1 cellular context compared by ENCODE assay signal in the genomic region with DNA sequence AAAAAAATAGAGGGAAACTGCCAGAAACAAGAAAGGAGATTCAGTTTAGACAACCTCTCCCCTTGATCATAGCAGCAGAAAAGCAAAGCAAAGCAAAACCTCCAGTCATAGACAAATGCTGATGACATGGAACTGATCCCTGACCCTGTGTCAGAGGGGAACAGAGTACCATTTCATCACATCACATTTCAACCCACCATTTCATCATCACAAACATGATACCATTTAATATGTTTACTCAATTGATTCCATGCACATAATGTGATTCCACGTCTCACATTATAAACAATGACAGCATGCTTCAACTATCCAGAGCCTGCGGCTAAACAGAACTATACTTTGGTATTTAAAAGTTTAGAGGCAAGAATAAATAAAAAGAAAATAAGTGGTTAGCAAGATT.
A peak's percentile ranks its signal among the peaks of the same experiment; 100 is the strongest.
TF ChIP-seq lines count a peak whose summit lies in the region.

No MANE protein-coding gene starts in this region.

TF ChIP-seq in IMR-90, 13 proteins besides CTCF, POLR2A, EP300 and RAD21:
- TF ChIP-seq, protein P1, sequence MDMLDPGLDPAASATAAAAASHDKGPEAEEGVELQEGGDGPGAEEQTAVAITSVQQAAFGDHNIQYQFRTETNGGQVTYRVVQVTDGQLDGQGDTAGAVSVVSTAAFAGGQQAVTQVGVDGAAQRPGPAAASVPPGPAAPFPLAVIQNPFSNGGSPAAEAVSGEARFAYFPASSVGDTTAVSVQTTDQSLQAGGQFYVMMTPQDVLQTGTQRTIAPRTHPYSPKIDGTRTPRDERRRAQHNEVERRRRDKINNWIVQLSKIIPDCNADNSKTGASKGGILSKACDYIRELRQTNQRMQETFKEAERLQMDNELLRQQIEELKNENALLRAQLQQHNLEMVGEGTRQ (IDR thresholded peaks at IDR 0.05; ENCODE audit: low read depth, low read length) = no peak
- no peak for TF ChIP-seq RFX5 (IDR thresholded peaks at IDR 0.05; ENCODE audit: low read depth, low read length)
- no peak for TF ChIP-seq MAZ (IDR thresholded peaks at IDR 0.05; ENCODE audit: borderline replicate concordance, low read depth, low read length)
- peak; percentile 97 for TF ChIP-seq CEBPB (IDR thresholded peaks at IDR 0.05; ENCODE audit: low read depth, low read length)
- TF ChIP-seq RCOR1 (IDR thresholded peaks at IDR 0.05; ENCODE audit: insufficient replicate concordance, low read length) = peak; percentile 79
- TF ChIP-seq FOS (IDR thresholded peaks at IDR 0.05; ENCODE audit: low read depth, low read length) = peak; percentile 89
- TF ChIP-seq MXI1 (IDR thresholded peaks at IDR 0.05; ENCODE audit: borderline replicate concordance, low read depth, low read length) = no peak
- TF ChIP-seq CHD1 (IDR thresholded peaks at IDR 0.05; ENCODE audit: low read depth, low read length) = no peak
- TF ChIP-seq BHLHE40 (IDR thresholded peaks at IDR 0.05; ENCODE audit: low read depth, low read length) = peak; percentile 69
- TF ChIP-seq SMC3 (IDR thresholded peaks at IDR 0.05; ENCODE audit: low read depth, low read length) = no peak
- 0 out of 2 replicates have a peak, but pooled peaks have one; percentile 2 for TF ChIP-seq NFE2L2 (IDR thresholded peaks at IDR 0.05; ENCODE audit: low read depth, low read length)
- TF ChIP-seq, protein P2, sequence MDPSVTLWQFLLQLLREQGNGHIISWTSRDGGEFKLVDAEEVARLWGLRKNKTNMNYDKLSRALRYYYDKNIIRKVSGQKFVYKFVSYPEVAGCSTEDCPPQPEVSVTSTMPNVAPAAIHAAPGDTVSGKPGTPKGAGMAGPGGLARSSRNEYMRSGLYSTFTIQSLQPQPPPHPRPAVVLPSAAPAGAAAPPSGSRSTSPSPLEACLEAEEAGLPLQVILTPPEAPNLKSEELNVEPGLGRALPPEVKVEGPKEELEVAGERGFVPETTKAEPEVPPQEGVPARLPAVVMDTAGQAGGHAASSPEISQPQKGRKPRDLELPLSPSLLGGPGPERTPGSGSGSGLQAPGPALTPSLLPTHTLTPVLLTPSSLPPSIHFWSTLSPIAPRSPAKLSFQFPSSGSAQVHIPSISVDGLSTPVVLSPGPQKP (IDR thresholded peaks at IDR 0.05; ENCODE audit: borderline replicate concordance, low read depth, low read length) = no peak
- TF ChIP-seq MAFK (IDR thresholded peaks at IDR 0.05; ENCODE audit: low read depth, low read length) = peak; percentile 79
